Comparison of ENCODE assay signal across 3 cellular contexts in the genomic region with DNA sequence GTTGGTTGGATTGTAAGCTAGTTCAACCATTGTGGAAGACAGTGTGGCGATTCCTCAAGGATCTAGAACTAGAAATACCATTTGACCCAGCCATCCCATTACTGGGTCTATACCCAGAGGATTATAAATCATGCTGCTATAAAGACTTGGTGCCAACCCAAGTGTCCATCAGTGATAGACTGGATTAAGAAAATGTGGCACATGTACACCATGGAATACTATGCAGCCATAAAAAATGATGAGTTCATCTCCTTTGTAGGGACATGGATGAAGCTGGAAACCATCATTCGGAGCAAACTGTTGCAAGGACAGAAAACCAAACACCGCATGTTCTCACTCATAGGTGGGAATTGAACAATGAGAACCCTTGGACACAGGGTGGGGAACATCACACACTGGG. TPM values are rescaled to one million over a fixed set of nuclear protein-coding genes. Genes with fewer than 3 reads are reported as not detected.
DNase-seq lines count a peak whose midpoint lies in the region; ATAC-seq, FAIRE-seq and TF ChIP-seq lines count a peak whose summit lies in the region.
"Not testable (repeated sequence)": the region's sequence is repeated elsewhere in the genome, so short reads cannot be mapped to it uniquely, and the experiment has no call there.

No MANE protein-coding gene starts in this region.

- not testable (repeated sequence) for H3K9me3 ChIP-seq in HEK293 (ENCODE audit: control insufficient read depth, insufficient read depth, low read depth, low read length); T-helper 17 cell (ENCODE audit: control insufficient read depth, low read length, poor library complexity, severe bottlenecking); K562 (replicated peaks; ENCODE audit: control insufficient read depth, insufficient read depth, low read depth, low read length)

- TF ChIP-seq EP300 in K562 (IDR thresholded peaks at IDR 0.05; ENCODE audit: low read length): not testable (repeated sequence)

- H3K4me3 Mint-ChIP-seq in T-helper 17 cell: not testable (repeated sequence)

- peaks cover 12% of the 10 kb centered on the region; the same call in 1 of the 3 replicates for H3K79me2 ChIP-seq in K562 (ENCODE audit: control insufficient read depth, insufficient read depth, low read length)

- in situ Hi-C loops in K562 (cut with MboI): not testable (repeated sequence)

- not testable (repeated sequence) for H3K4me1 ChIP-seq in HEK293 (ENCODE audit: control insufficient read depth, insufficient read depth, low read length); K562 (replicated peaks in 1 of 2; ENCODE audit: control insufficient read depth in 2 of 2, insufficient read depth in 2 of 2, low read length in 2 of 2)

- H3K9ac ChIP-seq in K562 (ENCODE audit: insufficient read depth in 1 of 2, low read depth in 2 of 2, low read length in 2 of 2): not testable (repeated sequence)

- not testable (repeated sequence) for H2AFZ ChIP-seq in K562 (ENCODE audit: low read depth, low read length)

- not testable (repeated sequence) for BruUV-seq in K562 (replicated peaks; lab: Mats Ljungman, UMichigan)

- peaks cover 22% of the 10 kb centered on the region for H3K4me1 Mint-ChIP-seq in T-helper 17 cell

- intact Hi-C loops in K562 (cut with micrococcal nuclease): not testable (repeated sequence)

- not testable (repeated sequence) for DNase-seq in T-helper 17 cell; K562 (ENCODE audit: extremely low read depth in 1 of 4, low spot score in 3 of 4)

- H3K4me2 ChIP-seq in K562 (ENCODE audit: insufficient read depth, low read length): not testable (repeated sequence)

- not testable (repeated sequence) for H3K27me3 Mint-ChIP-seq in T-helper 17 cell

- not testable (repeated sequence) for H3K36me3 Mint-ChIP-seq in T-helper 17 cell (ENCODE audit: low read depth)

- peak overlapping the region; percentile 27 for H3K27ac Mint-ChIP-seq in T-helper 17 cell

- not testable (repeated sequence) for H3K4me3 ChIP-seq in HEK293 (ENCODE audit: low read depth, low read length); K562

- H3K27me3 ChIP-seq in K562 (ENCODE audit: control insufficient read depth in 2 of 2, insufficient read depth in 2 of 2, low read length in 2 of 2): not testable (repeated sequence)

- H3K9me1 ChIP-seq in K562 (ENCODE audit: control insufficient read depth, insufficient read depth, low read length): not testable (repeated sequence)

- TF ChIP-seq CTCF in HEK293 (tag by site-specific recombination; IDR thresholded peaks at IDR 0.05); K562 (IDR thresholded peaks at IDR 0.05 in 2 of 3, conservative IDR thresholded peaks at IDR 0.05 in 1 of 3; ENCODE audit: insufficient read depth in 2 of 3, low read depth in 1 of 3, low read length in 3 of 3): not testable (repeated sequence)

- POLR2A ChIA-PET in HEK293 (lab: Yijun Ruan, JAX); K562 (lab: Yijun Ruan, JAX): not testable (repeated sequence)

- WGBS in K562 (ENCODE audit: insufficient coverage, low coverage, missing lambda C conversion rate): 94% methylated on average over 3 of the region's 3 CpGs

- H3K27ac ChIP-seq in HEK293 (ENCODE audit: extremely low read depth, low read depth, low read length); K562 (ENCODE audit: extremely low read depth, low read depth, low read length): not testable (repeated sequence)

- not testable (repeated sequence) for H3K36me3 ChIP-seq in HEK293 (ENCODE audit: control insufficient read depth in 2 of 2, insufficient read depth in 1 of 2, low read length in 2 of 2); K562 (ENCODE audit: control insufficient read depth, insufficient read depth, low read length)

- H4K20me1 ChIP-seq in K562 (replicated peaks; ENCODE audit: control insufficient read depth, insufficient read depth, low read length): not testable (repeated sequence)

- not testable (repeated sequence) for TF ChIP-seq POLR2A in K562 (conservative IDR thresholded peaks at IDR 0.05)

- not testable (repeated sequence) for ATAC-seq in T-helper 17 cell, K562

- TF ChIP-seq RAD21 in K562 (CRISPR knock-in tag; conservative IDR thresholded peaks at IDR 0.05 in 1 of 2, IDR thresholded peaks at IDR 0.05 in 1 of 2): not testable (repeated sequence)

- CTCF ChIA-PET in HEK293 (lab: Yijun Ruan, JAX); K562 (lab: Yijun Ruan, JAX; ENCODE audit: low intra/inter-chr PET ratio): not testable (repeated sequence)

- FAIRE-seq in K562 (lab: Jason Lieb, UNC): not testable (repeated sequence)

TF ChIP-seq in HEK293, 187 proteins besides CTCF, POLR2A, EP300 and RAD21:
- peak; percentile 74 for TF ChIP-seq ZNF146 (tag by site-specific recombination; IDR thresholded peaks at IDR 0.05)
TF ChIP-seq in HEK293: peak in this region for 1; not testable (repeated sequence) for 186.

TF ChIP-seq in K562, 482 proteins besides CTCF, POLR2A, EP300 and RAD21:
- 0 out of 2 replicates have a peak, but pooled peaks have one; percentile 10 for TF ChIP-seq BCOR (IDR thresholded peaks at IDR 0.05)
- peak; percentile 57 for TF ChIP-seq ZNF146 (CRISPR knock-in tag; IDR thresholded peaks at IDR 0.05; ENCODE audit: unreplicated experiment)

RNA-seq across cellular contexts. Expression of a gene that starts 18.5 kb away (rescaled TPM):
- total RNA-seq in T-helper 17 cell (1 to 10 TPM; 2.8 to 3.7 TPM), K562 (2014; rRNA removed) (5.1 and 5.3 TPM in 2 replicates), K562 (2014; rRNA removed; fragmentation: Illumina TruSeq; extraction: Trizol) (5.8 and 7.4 TPM in 2 replicates), K562 (2015; rRNA removed; fragmentation: Illumina TruSeq; extraction: Trizol) (4.0 and 4.4 TPM in 2 replicates), K562 (2021) (5.0 and 5.4 TPM in 2 replicates)
- 1.9 and 6.6 TPM in 2 replicates for total RNA-seq in K562 (2011; cell fraction: chromatin; rRNA removed; ENCODE audit: low replicate concordance)
- 1.0 and 1.7 TPM in 2 replicates for total RNA-seq in K562 (2011; cell fraction: nucleolus; rRNA removed)
- 4.6 and 8.2 TPM in 2 replicates for total RNA-seq in K562 (2011; cell fraction: nucleoplasm; rRNA removed)
- polyA plus RNA-seq in K562 (2011; rRNA removed) (3.2 and 3.7 TPM in 2 replicates), K562 (2014; fragmentation: Illumina TruSeq; extraction: Trizol) (7.4 and 8.5 TPM in 2 replicates), K562 (2014; fragmentation: Nextera tagmentation; extraction: Ambion mirVana) (1 to 10 TPM; 2.3 TPM), K562 (2014; rRNA removed) (7.0 and 7.1 TPM in 2 replicates)
- 0.55 and 2.2 TPM in 2 replicates for polyA plus RNA-seq in K562 (2011; cell fraction: cytosol; rRNA removed)
- 1.2 and 2.1 TPM in 2 replicates for polyA plus RNA-seq in K562 (2011; cell fraction: nucleus; rRNA removed)
- polyA plus RNA-seq in K562 (2012): 4.1 and 5.4 TPM in 2 replicates
- polyA minus RNA-seq in K562 (2011; rRNA and poly(A)+ RNA removed): 2.0 and 3.0 TPM in 2 replicates
- polyA minus RNA-seq in K562 (2011; cell fraction: cytosol; rRNA and poly(A)+ RNA removed): 0.64 and 0.67 TPM in 2 replicates
- 1.3 and 2.2 TPM in 2 replicates for polyA minus RNA-seq in K562 (2011; cell fraction: nucleus; rRNA and poly(A)+ RNA removed)
